8 cellular contexts compared by ENCODE assay signal in genomic region chr15:89358755-89359439, GRCh38. TPM values are rescaled to one million over a fixed set of nuclear protein-coding genes. Genes with fewer than 3 reads are reported as not detected.
A peak's percentile ranks its signal among the peaks of the same experiment; 100 is the strongest.
DNase-seq lines count a peak whose midpoint lies in the region; ATAC-seq and TF ChIP-seq lines count a peak whose summit lies in the region.

No MANE protein-coding gene starts in this region.

- TF ChIP-seq POLR2A in gastroesophageal sphincter (IDR thresholded peaks at IDR 0.05) (no peak), testis (IDR thresholded peaks at IDR 0.05) (no peak)

- H3K27me3 ChIP-seq in gastroesophageal sphincter, result peaks cover 99% of the 10 kb centered on the region
- H3K27me3 ChIP-seq in testis, result no peaks in the 10 kb centered on the region

- ATAC-seq in gastroesophageal sphincter (peak; percentile 88), omental fat pad (ENCODE audit: low FRiP score) (peak; percentile 84)

- TF ChIP-seq CTCF in LNCaP clone FGC (IDR thresholded peaks at IDR 0.05; ENCODE audit: control insufficient read depth, extremely low read depth, insufficient read depth) (peak; percentile 99), gastroesophageal sphincter (IDR thresholded peaks at IDR 0.05) (peak in 3 of 4 experiments; percentile 93 to 98 (median 95)), omental fat pad (IDR thresholded peaks at IDR 0.05) (peak in 2 of 3 donors; percentile 85 to 89), testis (IDR thresholded peaks at IDR 0.05) (peak; percentile 96 to 100 (median 98))

- TF ChIP-seq EP300 in gastroesophageal sphincter (IDR thresholded peaks at IDR 0.05), result no peak

- DNase-seq in GDM1 (lab: John Stamatoyannopoulos, UW) (peak; percentile 63), H4 (ENCODE audit: low spot score) (peak; percentile 58), LNCaP clone FGC (ENCODE audit: low read depth) (peak; percentile 26), SHP77 treated with DMSO at 0.1 percent for 48 hours (lab: John Stamatoyannopoulos, UW) (peak; percentile 31), omental fat pad (ENCODE audit: low spot score) (peak; percentile 53), testis (peak; percentile 82)
- peak; percentile 74 for DNase-seq in activated gamma-delta T cell treated with anti-CD3 and anti-CD28 coated beads, Interleukin-2, amount 50 U/mL, for 16 hours (ENCODE audit: low read depth)

- H3K4me3 ChIP-seq in LNCaP clone FGC (ENCODE audit: low read depth, low read length), result peak overlapping the region; percentile 47
- H3K4me3 ChIP-seq in gastroesophageal sphincter, result peak overlapping the region; percentile 10 to 51
- peak overlapping the region; percentile 42 to 49 for H3K4me3 ChIP-seq in testis

- H3K9me3 ChIP-seq in gastroesophageal sphincter, result no peaks in the 10 kb centered on the region
- no peaks in the 10 kb centered on the region for H3K9me3 ChIP-seq in testis

- H3K27ac ChIP-seq in gastroesophageal sphincter (no peak overlapping the region), testis (no peak overlapping the region)

- no peaks in the 10 kb centered on the region for H3K36me3 ChIP-seq in gastroesophageal sphincter
- no peaks in the 10 kb centered on the region for H3K36me3 ChIP-seq in testis (ENCODE audit: low read depth, missing control alignments)

- H3K4me1 ChIP-seq in gastroesophageal sphincter, result peaks cover 0 to 34% (median 15%) of the 10 kb centered on the region in 3 donors
- H3K4me1 ChIP-seq in testis, result peaks cover 15% of the 10 kb centered on the region

- 0% methylated on average over 1 of the region's 68 CpGs; no CpG with 5 or more reads in 1 of the 2 donors for WGBS in gastroesophageal sphincter (ENCODE audit: low coverage in 1 of 2), 2 donors
- WGBS in testis, 2 donors, result 4 to 5% methylated on average over 11 to 38 of the region's 68 CpGs

- intact Hi-C loops in testis (cut with DNase I; ENCODE audit: low total_unique reads), result no loop called here

RNA-seq across cellular contexts. Expression of gene POLG, which starts 24.3 kb away (rescaled TPM):
- 19.5 and 36.9 TPM in 2 replicates for total RNA-seq in H4 (2014; rRNA removed; shearing (Covaris generic))
- total RNA-seq in gastroesophageal sphincter (10 to 100 TPM; 40.5 to 57.3 (median 49.2) TPM), omental fat pad (10 to 100 TPM; 52.9 to 93.3 (median 66.9) TPM), testis (10 to 100 TPM; 65.2 to 73.3 TPM)
- 31.6 TPM for polyA plus RNA-seq in testis (ENCODE audit: insufficient read depth, low read depth, low replicate concordance)

Comparison
In these comparisons a context has a peak if more than half of its experiments do, and no peak if none do; other contexts are left out.
1. DNase-seq: peak in every context shown above with its lines; median percentile 82 in testis; 74 in activated gamma-delta T cell treated with anti-CD3 and anti-CD28 coated beads, Interleukin-2, amount 50 U/mL, for 16 hours; 63 in GDM1; 58 in H4; 53 in omental fat pad; 31 in SHP77 treated with DMSO at 0.1 percent for 48 hours; 26 in LNCaP clone FGC.